In the genomic region with DNA sequence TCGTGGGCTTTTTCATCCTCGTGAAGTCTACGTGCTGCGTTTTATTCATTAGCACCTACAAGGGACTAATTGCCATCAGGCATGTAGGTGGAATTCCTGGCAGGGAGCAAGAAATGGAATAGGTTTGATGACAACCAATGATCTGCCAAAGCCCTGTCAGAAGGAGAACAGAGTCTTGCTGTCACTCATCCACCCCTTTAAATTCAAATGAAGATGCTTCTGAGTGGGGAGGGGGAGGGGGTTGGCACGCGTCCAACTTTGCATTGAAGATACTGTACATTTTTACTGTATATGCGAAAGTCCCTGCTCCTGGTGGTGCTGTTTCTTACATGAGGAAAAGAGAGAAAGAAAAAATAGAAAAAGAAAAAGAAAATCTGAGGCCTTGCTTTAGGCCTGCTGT, we compare ENCODE assay signal across 19 cellular contexts.
DNase-seq lines count a peak whose midpoint lies in the region; ATAC-seq, FAIRE-seq and TF ChIP-seq lines count a peak whose summit lies in the region.
"Had no signal": no experiment of that assay in that cellular context is flagged by ENCODE, and none has a peak within 500 bp of the region (broad histone marks: within the 10 kb centered on the region; RNA-seq: fewer than 3 reads in every experiment).

No MANE protein-coding gene starts in this region.

- peak overlapping the region in 3 of 5 experiments; percentile 0 to 100 (median 80) for H3K27ac Mint-ChIP-seq in brain
- H3K27ac Mint-ChIP-seq in activated CD8-positive, alpha-beta T cell treated with anti-CD3 and anti-CD28 coated beads for 36 hours = no peak overlapping the region

- peak; percentile 68 for FAIRE-seq in GM12892 (lab: Jason Lieb, UNC)
- FAIRE-seq: colon, small intestine had no signal

- TF ChIP-seq POLR2A in GM12892 (IDR thresholded peaks at IDR 0.05; ENCODE audit: low read depth, low read length) = no peak

- H3K9me3 Mint-ChIP-seq in brain = peaks cover 0 to 3% (median 0%) of the 10 kb centered on the region in 5 experiments
- H3K9me3 Mint-ChIP-seq in activated CD8-positive, alpha-beta T cell treated with anti-CD3 and anti-CD28 coated beads for 36 hours = no peaks in the 10 kb centered on the region
- H3K9me3 Mint-ChIP-seq: activated T-helper 2 cell treated with anti-CD3 and anti-CD28 coated beads, Interferon-gamma antibody, Interleukin-2, Interleukin-4, amounts not matched to agents 10 μg/mL and 5 μg/mL and 100 μg/mL, durations not matched to agents 14 hours and 24 hours and 36 hours had no signal

- H3K36me3 Mint-ChIP-seq in brain = no peaks in the 10 kb centered on the region
- H3K36me3 Mint-ChIP-seq in activated CD8-positive, alpha-beta T cell treated with anti-CD3 and anti-CD28 coated beads for 36 hours (ENCODE audit: low read depth) = no peaks in the 10 kb centered on the region

- peak overlapping the region in 1 of 5 experiments; percentile 37 for H3K4me3 Mint-ChIP-seq in brain
- no peak overlapping the region for H3K4me3 Mint-ChIP-seq in activated CD8-positive, alpha-beta T cell treated with anti-CD3 and anti-CD28 coated beads for 36 hours

- POLR2A ChIA-PET in activated CD8-positive, alpha-beta T cell treated with anti-CD3 and anti-CD28 coated beads for 36 hours (lab: Charles Lee) = no interaction called here

- no peak for TF ChIP-seq CTCF in brain (conservative IDR thresholded peaks at IDR 0.05)
- no peak for TF ChIP-seq CTCF in activated CD8-positive, alpha-beta T cell treated with anti-CD3 and anti-CD28 coated beads for 36 hours (IDR thresholded peaks at IDR 0.05)

- CTCF ChIA-PET in activated CD8-positive, alpha-beta T cell treated with anti-CD3 and anti-CD28 coated beads for 36 hours (lab: Charles Lee) = no interaction called here

- H3K27me3 Mint-ChIP-seq in brain = peaks cover 3% of the 10 kb centered on the region
- H3K27me3 Mint-ChIP-seq in activated CD8-positive, alpha-beta T cell treated with anti-CD3 and anti-CD28 coated beads for 36 hours = no peaks in the 10 kb centered on the region

- H3K4me1 Mint-ChIP-seq in brain = peaks cover 45% of the 10 kb centered on the region
- H3K4me1 Mint-ChIP-seq in activated CD8-positive, alpha-beta T cell treated with anti-CD3 and anti-CD28 coated beads for 36 hours (ENCODE audit: low read depth) = no peaks in the 10 kb centered on the region

- intact Hi-C loops in activated CD8-positive, alpha-beta T cell treated with anti-CD3 and anti-CD28 coated beads for 36 hours (cut with micrococcal nuclease) = no loop called here

- ATAC-seq in GM21390 (IDR thresholded peaks at IDR 0.05; ENCODE audit: unreplicated experiment) = peak; percentile 9
- ATAC-seq in HG03175 (IDR thresholded peaks at IDR 0.05; ENCODE audit: unreplicated experiment) = peak; percentile 3
- ATAC-seq in activated CD8-positive, alpha-beta T cell treated with anti-CD3 and anti-CD28 coated beads for 36 hours = no peak
- ATAC-seq: mucosa of descending colon, Right ventricle myocardium inferior had no signal

- DNase-seq in GM12892 (ENCODE audit: insufficient read length) (no peak), mesenteric fat pad (ENCODE audit: low spot score) (no peak), epidermal melanocyte (ENCODE audit: insufficient read length, low spot score) (no peak)
- DNase-seq in activated CD8-positive, alpha-beta memory T cell treated with anti-CD3 and anti-CD28 coated beads, Interleukin-2, amount 50 U/mL, for 4 hours = no peak
- DNase-seq in activated CD8-positive, alpha-beta T cell treated with anti-CD3 and anti-CD28 coated beads for 36 hours = no peak
- DNase-seq: activated CD4-positive, alpha-beta T cell treated with anti-CD3 and anti-CD28 coated beads, Interleukin-2, amount 50 U/mL, for 4 hours; anterior cingulate cortex; COR-L47; GF-D8; MG63; mucosa of descending colon; NCI-H2081; small intestine had no signal
